In the genomic region with DNA sequence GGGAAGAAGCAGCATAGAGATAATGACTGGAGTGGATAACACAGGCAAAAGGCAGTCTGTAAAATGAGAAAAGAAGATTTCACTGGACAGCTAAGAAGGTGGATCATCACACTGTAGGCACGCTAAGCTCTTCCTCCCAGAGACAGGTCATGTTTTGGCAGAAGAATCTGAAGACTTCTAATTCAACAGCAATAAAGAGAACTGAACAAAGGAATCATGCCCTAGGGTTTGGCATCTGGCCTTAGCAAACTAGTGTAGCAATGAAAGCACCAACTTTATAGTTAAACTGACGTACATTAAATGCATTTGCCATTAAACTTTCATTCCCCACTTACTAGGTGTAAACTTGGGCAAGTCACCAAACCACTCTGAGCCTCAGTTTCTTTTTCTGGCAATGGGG, we compare ENCODE assay signal across 22 cellular contexts.
"Had no signal": no experiment of that assay in that cellular context is flagged by ENCODE, and none has a peak within 500 bp of the region (broad histone marks: within the 10 kb centered on the region; RNA-seq: fewer than 3 reads in every experiment).

No MANE protein-coding gene starts in this region.

- H3K4me1 ChIP-seq: colonic mucosa, pancreas, sigmoid colon, spleen, transverse colon, upper lobe of right lung, uterus had no signal

- H3K36me3 ChIP-seq: colonic mucosa, neutrophil, pancreas, sigmoid colon, spleen, suprapubic skin, transverse colon, upper lobe of right lung, uterus had no signal

- H3K27ac ChIP-seq: colonic mucosa, neutrophil, pancreas, sigmoid colon, spleen, suprapubic skin, transverse colon, upper lobe of right lung, uterus had no signal

- DNase-seq: colonic mucosa; effector CD8-positive, alpha-beta T cell; endodermal cell; erythroblast; hypothalamus; immature natural killer cell; islet precursor cell; mesenchymal stem cell; mucosa of descending colon; naive B cell; pancreas; sigmoid colon; spleen; stimulated activated CD8-positive, alpha-beta memory T cell treated with anti-CD3 and anti-CD28 coated beads, Interleukin-4, amount 100 ng/mL, for 48 hours; stimulated activated naive CD4-positive, alpha-beta T cell; stimulated activated naive CD8-positive, alpha-beta T cell treated with anti-CD3 and anti-CD28 coated beads, Interleukin-15, amount 100 ng/mL, for 72 hours; transverse colon; upper lobe of right lung; uterus had no signal

- H3K27me3 ChIP-seq: colonic mucosa, neutrophil, pancreas, sigmoid colon, transverse colon, upper lobe of right lung, uterus had no signal

- H3K9me3 ChIP-seq: colonic mucosa, mucosa of descending colon, neutrophil, pancreas, sigmoid colon, spleen, suprapubic skin, transverse colon, upper lobe of right lung, uterus had no signal

- H3K4me3 ChIP-seq: colonic mucosa, lung, mucosa of descending colon, pancreas, sigmoid colon, spleen, suprapubic skin, transverse colon, upper lobe of right lung, uterus had no signal
